ENCODE assay signal across 1 cellular context in genomic region chr18:77762632-77763031, GRCh38.
TF ChIP-seq lines count a peak whose summit lies in the region.

No MANE protein-coding gene starts in this region.

TF ChIP-seq in WTC11, 78 proteins besides CTCF, POLR2A, EP300 and RAD21 (continued from another document):
- TF ChIP-seq PRDM15 (CRISPR knock-in tag; IDR thresholded peaks at IDR 0.05) (no peak), ATF2 (CRISPR knock-in tag; IDR thresholded peaks at IDR 0.05; ENCODE audit: borderline replicate concordance, low read depth) (no peak)
